In the genomic region with DNA sequence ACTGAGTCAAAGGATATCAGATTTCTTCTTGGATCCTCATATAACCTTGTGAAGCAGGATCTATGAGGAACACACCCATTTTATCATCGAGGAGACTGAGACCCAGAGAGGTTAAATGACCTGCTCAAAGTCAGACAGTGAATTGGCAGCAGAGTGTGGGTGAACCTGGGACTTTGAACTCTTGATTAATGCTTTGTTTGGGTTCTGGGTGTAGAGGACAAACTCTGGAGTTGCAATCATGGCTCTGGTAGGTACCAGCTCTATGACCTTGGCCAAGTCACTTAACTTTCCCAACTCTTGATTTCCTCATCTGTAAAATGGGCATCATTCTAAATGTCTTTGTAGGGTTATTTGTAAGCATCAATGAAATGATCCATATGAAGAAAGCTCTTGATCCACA, we compare ENCODE assay signal across 13 cellular contexts.
"Had no signal": no experiment of that assay in that cellular context is flagged by ENCODE, and none has a peak within 500 bp of the region (broad histone marks: within the 10 kb centered on the region; RNA-seq: fewer than 3 reads in every experiment).

No MANE protein-coding gene starts in this region.

- H3K27ac ChIP-seq: KMS-11, PC-9, Peyer's patch, SJSA1, SK-N-MC had no signal

- H3K9ac ChIP-seq: KMS-11 had no signal

- H3K9me3 ChIP-seq: Peyer's patch, SJSA1 had no signal

- H3K36me3 ChIP-seq: Peyer's patch, SJSA1 had no signal

- H2AFZ ChIP-seq: PC-9 had no signal

- H3K4me2 ChIP-seq: KMS-11, PC-9 had no signal

- DNase-seq: NCI-H1436, NCI-H2029, NCI-H2081 treated with DMSO at 0.1 percent for 48 hours, NCI-H2171, NCI-H510A, NCI-H524 treated with DMSO at 0.1 percent for 48 hours, Right ventricle myocardium superior, SIG-M5 had no signal

- H3K27me3 ChIP-seq: Peyer's patch, SJSA1 had no signal

- H3K4me1 ChIP-seq: SJSA1 had no signal

- H3K4me3 ChIP-seq: PC-9, Peyer's patch, SJSA1, SK-N-MC had no signal
